In the genomic region with DNA sequence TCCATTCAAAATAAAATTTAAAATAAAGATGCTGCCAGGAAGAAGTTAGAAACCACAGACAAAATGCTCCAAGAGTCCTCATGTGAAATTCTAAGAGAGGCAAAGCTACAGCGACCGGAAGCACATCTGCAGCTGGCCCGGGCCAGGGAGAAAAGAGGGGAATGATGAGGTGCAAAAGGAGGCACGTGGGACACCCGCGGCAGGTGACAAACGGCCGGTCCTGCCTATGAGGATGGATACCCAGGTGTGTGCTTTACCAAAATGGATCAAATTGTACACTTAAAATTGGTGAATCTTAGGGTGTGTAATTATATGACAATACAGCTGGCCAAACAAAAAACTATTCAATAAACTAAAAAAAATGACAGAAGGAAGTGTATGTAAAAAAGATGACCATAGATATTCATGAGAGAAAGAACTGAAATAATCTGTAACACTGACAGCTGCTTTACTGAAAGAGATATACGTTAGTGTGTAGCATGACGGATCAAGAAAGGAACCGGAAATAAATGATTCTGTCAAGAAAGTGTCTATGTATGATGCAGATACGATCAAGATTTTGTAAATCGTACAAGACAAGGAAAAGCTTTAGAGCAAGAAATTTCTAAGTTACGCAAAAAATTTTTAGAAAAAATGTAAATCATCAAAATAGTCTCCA, we compare ENCODE assay signal across 13 cellular contexts. TPM values are rescaled to one million over a fixed set of nuclear protein-coding genes. Genes with fewer than 3 reads are reported as not detected.
DNase-seq lines count a peak whose midpoint lies in the region; ATAC-seq and TF ChIP-seq lines count a peak whose summit lies in the region.
"Had no signal": no experiment of that assay in that cellular context is flagged by ENCODE, and none has a peak within 500 bp of the region (broad histone marks: within the 10 kb centered on the region; RNA-seq: fewer than 3 reads in every experiment).

No MANE protein-coding gene starts in this region.

- no peak overlapping the region for H3K4me3 ChIP-seq in OCI-LY1 (ENCODE audit: low read depth, low read length, poor library complexity, severe bottlenecking)
- H3K4me3 ChIP-seq in spleen = no peak overlapping the region
- H3K4me3 ChIP-seq: coronary artery, neural progenitor cell had no signal

- H3K79me2 ChIP-seq in OCI-LY1 (ENCODE audit: insufficient read depth, low read length) = peaks cover 22% of the 10 kb centered on the region

- CTCF ChIA-PET in activated naive CD4-positive, alpha-beta T cell treated with anti-CD3 and anti-CD28 coated beads, Interleukin-2, amount 10 ng/mL, durations not matched to agents 7 days and 5 days (lab: Charles Lee) = no interaction called here

- H3K9me3 ChIP-seq in OCI-LY1 (ENCODE audit: low read length) = 0 out of 2 replicates have a peak, but pooled peaks cover 6% of the 10 kb centered on the region
- peaks cover 0 to 41% (median 37%) of the 10 kb centered on the region in 8 donors for H3K9me3 ChIP-seq in spleen

- H3K27ac ChIP-seq in OCI-LY1 (ENCODE audit: low read depth, low read length, poor library complexity, severe bottlenecking) (peak overlapping the region; percentile 86), spleen (peak overlapping the region in 6 of 8 donors; percentile 22 to 79 (median 70))
- H3K27ac ChIP-seq: coronary artery, KMS-11, neural progenitor cell had no signal

- no peaks in the 10 kb centered on the region for H3K27me3 ChIP-seq in OCI-LY1 (ENCODE audit: insufficient read depth, low read length)
- no peaks in the 10 kb centered on the region for H3K27me3 ChIP-seq in spleen (replicated peaks in 1 of 7)
- H3K27me3 ChIP-seq: neural progenitor cell had no signal

- no peak overlapping the region for H3K9ac ChIP-seq in OCI-LY1 (ENCODE audit: low read length)
- H3K9ac ChIP-seq: KMS-11, neural progenitor cell had no signal

- peaks cover 55% of the 10 kb centered on the region for H3K36me3 Mint-ChIP-seq in activated naive CD4-positive, alpha-beta T cell treated with anti-CD3 and anti-CD28 coated beads, Interleukin-2, amount 10 ng/mL, durations not matched to agents 7 days and 5 days
- H3K36me3 Mint-ChIP-seq in activated naive CD8-positive, alpha-beta T cell treated with anti-CD3 and anti-CD28 coated beads, Interleukin-2, amount 50 U/mL, for 24 hours (ENCODE audit: low read depth) = peaks cover 54% of the 10 kb centered on the region

- H3K4me1 Mint-ChIP-seq in activated naive CD4-positive, alpha-beta T cell treated with anti-CD3 and anti-CD28 coated beads, Interleukin-2, amount 10 ng/mL, durations not matched to agents 7 days and 5 days = peaks cover 27% of the 10 kb centered on the region
- H3K4me1 Mint-ChIP-seq in activated naive CD8-positive, alpha-beta T cell treated with anti-CD3 and anti-CD28 coated beads, Interleukin-2, amount 50 U/mL, for 24 hours = peaks cover 20% of the 10 kb centered on the region

- no peaks in the 10 kb centered on the region for H4K20me1 ChIP-seq in OCI-LY1 (ENCODE audit: insufficient read depth, low read length)

- H3K27me3 Mint-ChIP-seq in activated naive CD4-positive, alpha-beta T cell treated with anti-CD3 and anti-CD28 coated beads, Interleukin-2, amount 10 ng/mL, durations not matched to agents 7 days and 5 days = no peaks in the 10 kb centered on the region
- no peaks in the 10 kb centered on the region for H3K27me3 Mint-ChIP-seq in activated naive CD8-positive, alpha-beta T cell treated with anti-CD3 and anti-CD28 coated beads, Interleukin-2, amount 50 U/mL, for 24 hours

- TF ChIP-seq CTCF in OCI-LY1 (IDR thresholded peaks at IDR 0.05; ENCODE audit: low read length) (no peak), spleen (IDR thresholded peaks at IDR 0.05 in 8 of 11, conservative IDR thresholded peaks at IDR 0.05 in 3 of 11) (no peak)

- no peak for DNase-seq in activated naive CD4-positive, alpha-beta T cell treated with anti-CD3 and anti-CD28 coated beads, Interleukin-2, amount 10 ng/mL, durations not matched to agents 7 days and 5 days
- DNase-seq in activated naive CD4-positive, alpha-beta T cell treated with Interleukin-2 at 50 U/mL for 16 hours = no peak
- DNase-seq in activated naive CD8-positive, alpha-beta T cell treated with anti-CD3 and anti-CD28 coated beads, Interleukin-2, amount 50 U/mL, for 24 hours = no peak
- DNase-seq in spleen = peak; percentile 55
- DNase-seq in Ammon's horn (ENCODE audit: low spot score) = no peak
- DNase-seq in HuH-7.5 (ENCODE audit: low spot score) = no peak
- DNase-seq in NCI-H1092 treated with DMSO at 0.1 percent for 48 hours (lab: John Stamatoyannopoulos, UW) = no peak
- DNase-seq: NCI-H1436 treated with DMSO at 0.1 percent for 48 hours had no signal

- H3K9me3 Mint-ChIP-seq in activated naive CD4-positive, alpha-beta T cell treated with anti-CD3 and anti-CD28 coated beads, Interleukin-2, amount 10 ng/mL, durations not matched to agents 7 days and 5 days = peaks cover 35% of the 10 kb centered on the region
- peaks cover 5% of the 10 kb centered on the region for H3K9me3 Mint-ChIP-seq in activated naive CD8-positive, alpha-beta T cell treated with anti-CD3 and anti-CD28 coated beads, Interleukin-2, amount 50 U/mL, for 24 hours

- WGBS in spleen, 5 donors = 66 to 81% (median 77%) methylated on average over 14 of the region's 14 CpGs

- intact Hi-C loops in spleen (cut with DNase I; ENCODE audit: low total_unique reads) = no loop called here

- TF ChIP-seq POLR2A in spleen (IDR thresholded peaks at IDR 0.05) = no peak

- peaks cover 92% of the 10 kb centered on the region for H3K36me3 ChIP-seq in OCI-LY1 (ENCODE audit: insufficient read depth, low read length)
- H3K36me3 ChIP-seq in spleen = peaks cover 0 to 71% (median 30%) of the 10 kb centered on the region in 6 donors

- no peaks in the 10 kb centered on the region for H3K9me2 ChIP-seq in OCI-LY1 (ENCODE audit: low read depth, low read length)

- peak overlapping the region; percentile 20 for H3K4me3 Mint-ChIP-seq in activated naive CD4-positive, alpha-beta T cell treated with anti-CD3 and anti-CD28 coated beads, Interleukin-2, amount 10 ng/mL, durations not matched to agents 7 days and 5 days
- H3K4me3 Mint-ChIP-seq in activated naive CD8-positive, alpha-beta T cell treated with anti-CD3 and anti-CD28 coated beads, Interleukin-2, amount 50 U/mL, for 24 hours = peak overlapping the region; percentile 29
- H3K4me3 Mint-ChIP-seq: neural progenitor cell had no signal

- H3K4me1 ChIP-seq in OCI-LY1 (ENCODE audit: insufficient read depth, low read length, severe bottlenecking) = peaks cover 41% of the 10 kb centered on the region
- peaks cover 0 to 16% (median 0%) of the 10 kb centered on the region in 6 donors for H3K4me1 ChIP-seq in spleen
- H3K4me1 ChIP-seq: neural progenitor cell had no signal

- H3F3A ChIP-seq in OCI-LY1 (ENCODE audit: insufficient read depth, low read length) = no peaks in the 10 kb centered on the region

- no peak overlapping the region for H3K4me2 ChIP-seq in OCI-LY1 (ENCODE audit: low read length)
- H3K4me2 ChIP-seq: KMS-11, neural progenitor cell had no signal

- ATAC-seq in activated naive CD8-positive, alpha-beta T cell treated with anti-CD3 and anti-CD28 coated beads, Interleukin-2, amount 50 U/mL, for 24 hours = no peak
- ATAC-seq: right cardiac atrium had no signal

- no peak overlapping the region for H2AFZ ChIP-seq in OCI-LY1 (ENCODE audit: low read length)
- H2AFZ ChIP-seq: neural progenitor cell had no signal

- H3K27ac Mint-ChIP-seq in activated naive CD4-positive, alpha-beta T cell treated with anti-CD3 and anti-CD28 coated beads, Interleukin-2, amount 10 ng/mL, durations not matched to agents 7 days and 5 days = peak overlapping the region; percentile 91
- H3K27ac Mint-ChIP-seq in activated naive CD8-positive, alpha-beta T cell treated with anti-CD3 and anti-CD28 coated beads, Interleukin-2, amount 50 U/mL, for 24 hours = peak overlapping the region; percentile 90
- H3K27ac Mint-ChIP-seq: neural progenitor cell had no signal

RNA-seq across cellular contexts. Expression of gene PPP2R3B, which starts 29.5 kb away (rescaled TPM):
- total RNA-seq in spleen = 10 to 100 TPM; 12.6 to 34.2 (median 24.4) TPM
- polyA plus RNA-seq in spleen = 10 to 100 TPM; 27.0 to 62.2 (median 45.8) TPM

RNA-seq across cellular contexts. Expression of gene GTPBP6, which starts 38.6 kb away (rescaled TPM):
- total RNA-seq in spleen = 10 to 100 TPM; 25.4 to 50.4 (median 37.6) TPM
- 10 to 100 TPM; 43.8 to 69.4 (median 43.9) TPM for polyA plus RNA-seq in spleen
